17 cellular contexts compared by ENCODE assay signal in genomic region chr18:62484941-62485340, GRCh38.
"Had no signal": no experiment of that assay in that cellular context is flagged by ENCODE, and none has a peak within 500 bp of the region (broad histone marks: within the 10 kb centered on the region; RNA-seq: fewer than 3 reads in every experiment).

No MANE protein-coding gene starts in this region.

- H3K4me3 ChIP-seq: ascending aorta, body of pancreas, SJSA1 had no signal

- H3K27me3 ChIP-seq: ascending aorta, body of pancreas, SJSA1 had no signal

- H3K27ac ChIP-seq: ascending aorta, body of pancreas, SJSA1 had no signal

- DNase-seq: activated CD4-positive, alpha-beta T cell treated with anti-CD3 and anti-CD28 coated beads for 4 hours; activated CD8-positive, alpha-beta memory T cell treated with anti-CD3 and anti-CD28 coated beads for 24 hours; activated effector memory CD4-positive, alpha-beta T cell treated with anti-CD3 and anti-CD28 coated beads, Interleukin-2, amount 50 U/mL, for 16 hours; activated naive CD4-positive, alpha-beta T cell treated with Interleukin-2 at 50 U/mL for 16 hours; activated naive CD8-positive, alpha-beta T cell treated with anti-CD3 and anti-CD28 coated beads, Interleukin-2, amount 50 U/mL, for 24 hours; activated T-cell treated with anti-CD3 and anti-CD28 coated beads, Interleukin-2, amount 50 U/mL, for 4 hours; body of pancreas; NCI-H1092 treated with DMSO at 0.1 percent for 48 hours; NCI-H1417 treated with DMSO at 0.1 percent for 48 hours; NCI-H1694; NCI-H2029; NCI-H446; NCI-H524; Right ventricle myocardium superior had no signal

- ATAC-seq: activated CD4-positive, CD25-positive, alpha-beta regulatory T cell treated with anti-CD3 and anti-CD28 coated beads, Interleukin-2, amount 50 U/mL, for 24 hours; body of pancreas had no signal

- H3K36me3 ChIP-seq: ascending aorta, SJSA1 had no signal

- H3K9me3 ChIP-seq: body of pancreas, SJSA1 had no signal

- H3K4me1 ChIP-seq: ascending aorta, SJSA1 had no signal
